Comparison of ENCODE assay signal across 16 cellular contexts in the genomic region with DNA sequence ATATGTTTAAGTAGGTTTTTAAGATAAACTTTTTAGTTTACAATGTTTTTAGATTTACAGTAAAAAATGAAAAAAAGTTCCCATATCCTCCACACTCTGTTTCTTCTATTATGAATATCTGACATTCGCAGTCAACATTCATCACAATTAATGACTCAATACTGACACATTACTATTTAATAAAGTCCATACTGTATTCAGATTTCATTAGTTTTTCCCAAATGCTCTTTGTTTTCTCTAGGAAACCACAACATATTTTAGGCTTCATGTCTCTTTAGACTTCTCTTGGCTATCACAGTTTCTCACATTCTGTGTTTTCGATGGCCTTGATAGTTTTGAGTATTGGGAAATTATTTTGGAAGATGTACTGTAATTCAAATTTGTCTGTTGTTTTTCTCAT.
DNase-seq lines count a peak whose midpoint lies in the region; ATAC-seq, FAIRE-seq and TF ChIP-seq lines count a peak whose summit lies in the region.
"Had no signal": no experiment of that assay in that cellular context is flagged by ENCODE, and none has a peak within 500 bp of the region (broad histone marks: within the 10 kb centered on the region; RNA-seq: fewer than 3 reads in every experiment).

No MANE protein-coding gene starts in this region.

- H3K9me3 ChIP-seq in HCT116 (ENCODE audit: control insufficient read depth in 1 of 2, insufficient read depth in 1 of 2, low read depth in 1 of 2, low read length in 2 of 2) (no peaks in the 10 kb centered on the region), fibroblast of lung (ENCODE audit: control insufficient read depth, insufficient read depth, low read depth, low read length) (no peaks in the 10 kb centered on the region), left lung (no peaks in the 10 kb centered on the region)
- H3K9me3 ChIP-seq: Caco-2 had no signal

- no peak for TF ChIP-seq RAD21 in HCT116 (IDR thresholded peaks at IDR 0.05; ENCODE audit: low read depth)

- H3K27ac ChIP-seq in HCT116 (ENCODE audit: low read depth, low read length) = no peak overlapping the region
- H3K27ac ChIP-seq in fibroblast of lung (ENCODE audit: insufficient read depth, low read length) = no peak overlapping the region
- no peak overlapping the region for H3K27ac ChIP-seq in left lung

- H3K27me3 Mint-ChIP-seq in activated naive CD8-positive, alpha-beta T cell treated with anti-CD3 and anti-CD28 coated beads for 36 hours = no peaks in the 10 kb centered on the region

- TF ChIP-seq POLR2A in HCT116 (IDR thresholded peaks at IDR 0.05; ENCODE audit: borderline replicate concordance, extremely low read depth, insufficient read depth, insufficient read length) (no peak), erythroblast (IDR thresholded peaks at IDR 0.05; ENCODE audit: low read length) (no peak)

- no peaks in the 10 kb centered on the region for H3K9me3 Mint-ChIP-seq in activated naive CD8-positive, alpha-beta T cell treated with anti-CD3 and anti-CD28 coated beads for 36 hours
- H3K9me3 Mint-ChIP-seq: CD8-positive, alpha-beta T cell; H9 had no signal

- no peak for ATAC-seq in HCT116
- no peak for ATAC-seq in left lung
- ATAC-seq: CD8-positive, alpha-beta T cell; K562 had no signal

- no peaks in the 10 kb centered on the region for H4K20me1 ChIP-seq in HCT116 (ENCODE audit: insufficient read depth)
- H4K20me1 ChIP-seq in fibroblast of lung (ENCODE audit: control insufficient read depth, extremely low read depth, insufficient read depth, low read length) = no peaks in the 10 kb centered on the region

- H3K36me3 ChIP-seq in HCT116 (ENCODE audit: control insufficient read depth in 1 of 2, insufficient read depth in 2 of 2, low read length in 2 of 2) = no peaks in the 10 kb centered on the region
- no peaks in the 10 kb centered on the region for H3K36me3 ChIP-seq in bronchial epithelial cell (ENCODE audit: control insufficient read depth, insufficient read depth, low read length)
- H3K36me3 ChIP-seq in fibroblast of lung (ENCODE audit: control insufficient read depth, insufficient read depth, low read length) = no peaks in the 10 kb centered on the region
- no peaks in the 10 kb centered on the region for H3K36me3 ChIP-seq in left lung

- H3K4me1 ChIP-seq in HCT116 (ENCODE audit: control insufficient read depth in 1 of 2, insufficient read depth in 2 of 2, low read length in 2 of 2) (peaks cover 0 to 14% of the 10 kb centered on the region in 2 experiments; a peak in 2 of 4 replicates), fibroblast of lung (ENCODE audit: control insufficient read depth, extremely low read depth, insufficient read depth, low read length) (no peaks in the 10 kb centered on the region), left lung (peaks cover 0 to 5% of the 10 kb centered on the region in 2 donors)
- H3K4me1 ChIP-seq: Caco-2 had no signal

- RAD21 ChIA-PET in HCT116 (lab: Charles Lee; ENCODE audit: low non-redundant PET in 1 of 2, low total read pairs in 2 of 2, uncharacterized antibody in 2 of 2, unreplicated experiment in 2 of 2) = no interaction called here

- H3K4me3 ChIP-seq in AG10803 (ENCODE audit: low read length) = no peak overlapping the region
- no peak overlapping the region for H3K4me3 ChIP-seq in HCT116 (replicated peaks in 1 of 2; ENCODE audit: low read depth in 1 of 2, low read length in 2 of 2)
- H3K4me3 ChIP-seq in bronchial epithelial cell (ENCODE audit: low read depth, low read length) = no peak overlapping the region
- no peak overlapping the region for H3K4me3 ChIP-seq in fibroblast of lung (replicated peaks in 1 of 4; ENCODE audit: control extremely low read depth in 1 of 4, insufficient read depth in 1 of 4, low read depth in 3 of 4, low read length in 4 of 4)
- H3K4me3 ChIP-seq in left lung = no peak overlapping the region
- H3K4me3 ChIP-seq: K562 had no signal

- POLR2A ChIA-PET in HCT116 (lab: Charles Lee) = no interaction called here

- DNase-seq in AG10803 (ENCODE audit: low read depth) (peak; percentile 46), HCT116 (ENCODE audit: low read depth, low spot score) (no peak), bronchial epithelial cell (ENCODE audit: low read depth) (peak; percentile 54), fibroblast of lung (ENCODE audit: low read depth in 2 of 2) (peak; percentile 3 to 15), erythroblast (lab: John Stamatoyannopoulos, UW) (no peak), left lung (no peak), AML-193 (lab: John Stamatoyannopoulos, UW) (no peak)
- DNase-seq in activated naive CD8-positive, alpha-beta T cell treated with anti-CD3 and anti-CD28 coated beads for 36 hours = no peak
- DNase-seq: ACHN; Caco-2; CD8-positive, alpha-beta T cell; GOT3; H9 had no signal

- CTCF ChIA-PET in HCT116 (lab: Charles Lee) = no interaction called here

- H3K27ac Mint-ChIP-seq in activated naive CD8-positive, alpha-beta T cell treated with anti-CD3 and anti-CD28 coated beads for 36 hours = no peak overlapping the region
- H3K27ac Mint-ChIP-seq: CD14-positive monocyte; CD8-positive, alpha-beta T cell; H9 had no signal

- no peaks in the 10 kb centered on the region for H3K27me3 ChIP-seq in HCT116 (ENCODE audit: insufficient read depth, low read length)
- H3K27me3 ChIP-seq in bronchial epithelial cell (ENCODE audit: control insufficient read depth, insufficient read depth, low read length) = no peaks in the 10 kb centered on the region
- H3K27me3 ChIP-seq in fibroblast of lung (ENCODE audit: control insufficient read depth, insufficient read depth, low read length) = no peaks in the 10 kb centered on the region
- H3K27me3 ChIP-seq in left lung = no peaks in the 10 kb centered on the region

- H2AFZ ChIP-seq in HCT116 (ENCODE audit: low read depth, low read length, poor library complexity, severe bottlenecking) (peak overlapping the region; percentile 40), fibroblast of lung (ENCODE audit: low read length) (no peak overlapping the region)

- BruUV-seq in HCT116 (replicated peaks; lab: Mats Ljungman, UMichigan) = no TSS peak

- H3K79me2 ChIP-seq in HCT116 (ENCODE audit: insufficient read depth, low read length) (no peaks in the 10 kb centered on the region), fibroblast of lung (ENCODE audit: control insufficient read depth, insufficient read depth, low read length) (no peaks in the 10 kb centered on the region)

- no peaks in the 10 kb centered on the region for H3K36me3 Mint-ChIP-seq in activated naive CD8-positive, alpha-beta T cell treated with anti-CD3 and anti-CD28 coated beads for 36 hours
- H3K36me3 Mint-ChIP-seq: CD14-positive monocyte; CD8-positive, alpha-beta T cell had no signal

- TF ChIP-seq CTCF in AG10803 (conservative IDR thresholded peaks at IDR 0.05; ENCODE audit: low read length) (no peak), HCT116 (IDR thresholded peaks at IDR 0.05 in 2 of 3, conservative IDR thresholded peaks at IDR 0.05 in 1 of 3; ENCODE audit: borderline replicate concordance in 1 of 3, insufficient read depth in 1 of 3, low read depth in 2 of 3, low read length in 2 of 3) (no peak), bronchial epithelial cell (IDR thresholded peaks at IDR 0.05; ENCODE audit: insufficient read depth, low read length, severe bottlenecking) (no peak), fibroblast of lung (conservative IDR thresholded peaks at IDR 0.05 in 1 of 2, IDR thresholded peaks at IDR 0.05 in 1 of 2; ENCODE audit: low read depth in 1 of 2, low read length in 2 of 2) (no peak), left lung (IDR thresholded peaks at IDR 0.05) (no peak)

- no peak overlapping the region for H3K4me3 Mint-ChIP-seq in activated naive CD8-positive, alpha-beta T cell treated with anti-CD3 and anti-CD28 coated beads for 36 hours
- H3K4me3 Mint-ChIP-seq: CD14-positive monocyte; CD8-positive, alpha-beta T cell; H9 had no signal

- no peaks in the 10 kb centered on the region for H3K9me2 ChIP-seq in HCT116 (ENCODE audit: insufficient read depth)

- H3K4me2 ChIP-seq in HCT116 (ENCODE audit: low read length) = no peak overlapping the region
- H3K4me2 ChIP-seq in fibroblast of lung (ENCODE audit: extremely low read depth, insufficient read depth, low read length) = no peak overlapping the region

- FAIRE-seq in bronchial epithelial cell (lab: Jason Lieb, UNC) = no peak
- FAIRE-seq: GM12891, K562 had no signal

- no peaks in the 10 kb centered on the region for H3K4me1 Mint-ChIP-seq in activated naive CD8-positive, alpha-beta T cell treated with anti-CD3 and anti-CD28 coated beads for 36 hours
- H3K4me1 Mint-ChIP-seq: H9 had no signal

- intact Hi-C loops in HCT116 (cut with micrococcal nuclease) (no loop called here), left lung (cut with DNase I) (no loop called here)

- no peak overlapping the region for H3K9ac ChIP-seq in HCT116 (ENCODE audit: low read length)
- H3K9ac ChIP-seq in fibroblast of lung (ENCODE audit: insufficient read depth, low read length) = no peak overlapping the region

TF ChIP-seq in HCT116, 20 proteins besides CTCF, POLR2A, EP300 and RAD21 (continues in another document):
- TF ChIP-seq EZH2phosphoT487 (IDR thresholded peaks at IDR 0.05; ENCODE audit: borderline replicate concordance) = no peak
- no peak for TF ChIP-seq CBX3 (IDR thresholded peaks at IDR 0.05; ENCODE audit: low read depth)
- TF ChIP-seq, protein P1, sequence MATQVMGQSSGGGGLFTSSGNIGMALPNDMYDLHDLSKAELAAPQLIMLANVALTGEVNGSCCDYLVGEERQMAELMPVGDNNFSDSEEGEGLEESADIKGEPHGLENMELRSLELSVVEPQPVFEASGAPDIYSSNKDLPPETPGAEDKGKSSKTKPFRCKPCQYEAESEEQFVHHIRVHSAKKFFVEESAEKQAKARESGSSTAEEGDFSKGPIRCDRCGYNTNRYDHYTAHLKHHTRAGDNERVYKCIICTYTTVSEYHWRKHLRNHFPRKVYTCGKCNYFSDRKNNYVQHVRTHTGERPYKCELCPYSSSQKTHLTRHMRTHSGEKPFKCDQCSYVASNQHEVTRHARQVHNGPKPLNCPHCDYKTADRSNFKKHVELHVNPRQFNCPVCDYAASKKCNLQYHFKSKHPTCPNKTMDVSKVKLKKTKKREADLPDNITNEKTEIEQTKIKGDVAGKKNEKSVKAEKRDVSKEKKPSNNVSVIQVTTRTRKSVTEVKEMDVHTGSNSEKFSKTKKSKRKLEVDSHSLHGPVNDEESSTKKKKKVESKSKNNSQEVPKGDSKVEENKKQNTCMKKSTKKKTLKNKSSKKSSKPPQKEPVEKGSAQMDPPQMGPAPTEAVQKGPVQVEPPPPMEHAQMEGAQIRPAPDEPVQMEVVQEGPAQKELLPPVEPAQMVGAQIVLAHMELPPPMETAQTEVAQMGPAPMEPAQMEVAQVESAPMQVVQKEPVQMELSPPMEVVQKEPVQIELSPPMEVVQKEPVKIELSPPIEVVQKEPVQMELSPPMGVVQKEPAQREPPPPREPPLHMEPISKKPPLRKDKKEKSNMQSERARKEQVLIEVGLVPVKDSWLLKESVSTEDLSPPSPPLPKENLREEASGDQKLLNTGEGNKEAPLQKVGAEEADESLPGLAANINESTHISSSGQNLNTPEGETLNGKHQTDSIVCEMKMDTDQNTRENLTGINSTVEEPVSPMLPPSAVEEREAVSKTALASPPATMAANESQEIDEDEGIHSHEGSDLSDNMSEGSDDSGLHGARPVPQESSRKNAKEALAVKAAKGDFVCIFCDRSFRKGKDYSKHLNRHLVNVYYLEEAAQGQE (IDR thresholded peaks at IDR 0.05; ENCODE audit: low read depth) = no peak
- TF ChIP-seq TCF7L2 (IDR thresholded peaks at IDR 0.05; ENCODE audit: borderline replicate concordance, extremely low read depth, insufficient read depth, insufficient read length) = no peak

Comparison
In these comparisons a context has a peak if more than half of its experiments do, and no peak if none do; other contexts are left out.
1. DNase-seq: peak in AG10803 (single experiment), bronchial epithelial cell (single experiment) and fibroblast of lung (2 of 2); none in HCT116 (single experiment), activated naive CD8-positive, alpha-beta T cell treated with anti-CD3 and anti-CD28 coated beads for 36 hours (single experiment), erythroblast (0 of 2), left lung (0 of 2) and AML-193 (0 of 2).